ENCODE assay signal across 11 cellular contexts in genomic region chr13:79485451-79485850, GRCh38. TPM values are rescaled to one million over a fixed set of nuclear protein-coding genes. Genes with fewer than 3 reads are reported as not detected.
DNase-seq lines count a peak whose midpoint lies in the region; ATAC-seq, FAIRE-seq and TF ChIP-seq lines count a peak whose summit lies in the region.
"Had no signal": no experiment of that assay in that cellular context is flagged by ENCODE, and none has a peak within 500 bp of the region (broad histone marks: within the 10 kb centered on the region; RNA-seq: fewer than 3 reads in every experiment).

No MANE protein-coding gene starts in this region.

- H3K36me3 ChIP-seq in GM23248 (ENCODE audit: low read depth): no peaks in the 10 kb centered on the region
- H3K36me3 ChIP-seq in K562 (ENCODE audit: control insufficient read depth, insufficient read depth, low read length): peaks cover 10% of the 10 kb centered on the region; the same call in 1 of the 3 replicates
- no peaks in the 10 kb centered on the region for H3K36me3 ChIP-seq in mucosa of stomach (ENCODE audit: control insufficient read depth, insufficient read depth, low read length)
- H3K36me3 ChIP-seq: sigmoid colon, tibial artery had no signal

- CTCF ChIA-PET in AG04450 (lab: Charles Lee) (interaction anchor here (0.9 to 5.2 kb wide), 5 partner anchors 11 to 64 kb away, joined by 3 to 58 read pairs (median 4); no protein-coding TSS in a partner anchor), K562 (lab: Yijun Ruan, JAX; ENCODE audit: low intra/inter-chr PET ratio) (no interaction called here)

- no peaks in the 10 kb centered on the region for H3K9me2 ChIP-seq in GM23248 (ENCODE audit: insufficient read depth)

- WGBS in GM23248 (ENCODE audit: low coverage in 1 of 2, low lambda C conversion rate in 2 of 2, missing lambda C conversion rate in 2 of 2), 2 experiments: 92 to 98% methylated on average over 2 of the region's 2 CpGs
- 37% methylated on average over 2 of the region's 2 CpGs for WGBS in K562 (ENCODE audit: insufficient coverage, low coverage, missing lambda C conversion rate)

- no peak for ATAC-seq in K562

- no peak for TF ChIP-seq POLR2A in K562 (conservative IDR thresholded peaks at IDR 0.05)

- BruUV-seq in K562 (replicated peaks; lab: Mats Ljungman, UMichigan): no TSS peak

- peaks cover 71% of the 10 kb centered on the region for H3F3A ChIP-seq in GM23248 (ENCODE audit: insufficient read depth)

- H3K27ac ChIP-seq in AG04450 (ENCODE audit: low read depth, low read length) (peak overlapping the region; percentile 66), GM23248 (peak overlapping the region; percentile 89), K562 (ENCODE audit: extremely low read depth, low read depth, low read length) (peak overlapping the region; percentile 14; the same call in 2 of the 3 replicates)
- H3K27ac ChIP-seq: KMS-11, sigmoid colon, tibial artery had no signal

- H3K27me3 ChIP-seq in AG04450 (ENCODE audit: control insufficient read depth, insufficient read depth, low read length): no peaks in the 10 kb centered on the region
- H3K27me3 ChIP-seq in GM23248 (replicated peaks; ENCODE audit: insufficient read depth): no peaks in the 10 kb centered on the region
- no peaks in the 10 kb centered on the region for H3K27me3 ChIP-seq in K562 (ENCODE audit: control insufficient read depth in 2 of 2, insufficient read depth in 2 of 2, low read length in 2 of 2)
- H3K27me3 ChIP-seq in mucosa of stomach (ENCODE audit: control insufficient read depth, insufficient read depth, low read length): no peaks in the 10 kb centered on the region
- H3K27me3 ChIP-seq: sigmoid colon, tibial artery had no signal

- H3K9me1 ChIP-seq in K562 (ENCODE audit: control insufficient read depth, insufficient read depth, low read length): peaks cover 4% of the 10 kb centered on the region

- H4K20me1 ChIP-seq in GM23248 (ENCODE audit: insufficient read depth) (no peaks in the 10 kb centered on the region; the same call in 1 of the 2 replicates), K562 (replicated peaks; ENCODE audit: control insufficient read depth, insufficient read depth, low read length) (0 out of 2 replicates have a peak, but pooled peaks cover 4% of the 10 kb centered on the region)

- POLR2A ChIA-PET in AG04450 (lab: Yijun Ruan, JAX) (interaction anchor here (0.9 to 1.3 kb wide), 2 partner anchors 43 to 80 kb away, joined by 4 to 5 read pairs; partner anchors contain the start of gene RBM26), K562 (lab: Yijun Ruan, JAX) (interaction anchor here (1.0 kb wide), 1 partner anchor 10 kb away, joined by 5 read pairs; no protein-coding TSS in a partner anchor)

- intact Hi-C loops in K562 (cut with micrococcal nuclease): no loop called here

- H3K4me1 ChIP-seq in GM23248 (ENCODE audit: insufficient read depth) (peaks cover 66% of the 10 kb centered on the region), K562 (replicated peaks in 1 of 2; ENCODE audit: control insufficient read depth in 2 of 2, insufficient read depth in 2 of 2, low read length in 2 of 2) (peaks cover 9 to 20% of the 10 kb centered on the region in 2 experiments; a peak in 4 of 5 replicates), mucosa of stomach (ENCODE audit: control insufficient read depth, insufficient read depth, low read length) (peaks cover 42% of the 10 kb centered on the region)

- H3K4me2 ChIP-seq in GM23248 (ENCODE audit: unreplicated experiment) (peak overlapping the region; percentile 95), K562 (ENCODE audit: insufficient read depth, low read length) (0 out of 2 replicates have a peak overlapping the region, but pooled peaks have one; percentile 0)
- H3K4me2 ChIP-seq: KMS-11 had no signal

- no peak overlapping the region for H3K4me3 ChIP-seq in AG04450 (ENCODE audit: low read depth, low read length)
- peak overlapping the region; percentile 62 for H3K4me3 ChIP-seq in GM23248
- H3K4me3 ChIP-seq in K562: no peak overlapping the region
- H3K4me3 ChIP-seq in mucosa of stomach (ENCODE audit: low read length): no peak overlapping the region
- H3K4me3 ChIP-seq: sigmoid colon, tibial artery had no signal

- H3K9ac ChIP-seq in GM23248: peak overlapping the region; percentile 71
- H3K9ac ChIP-seq in K562 (ENCODE audit: insufficient read depth in 1 of 2, low read depth in 2 of 2, low read length in 2 of 2): no peak overlapping the region
- peak overlapping the region; percentile 52 for H3K9ac ChIP-seq in mucosa of stomach (ENCODE audit: low read length)
- H3K9ac ChIP-seq: KMS-11 had no signal

- H2AFZ ChIP-seq in GM23248: no peak overlapping the region
- H2AFZ ChIP-seq in K562 (ENCODE audit: low read depth, low read length): no peak overlapping the region

- no peak for TF ChIP-seq EP300 in K562 (IDR thresholded peaks at IDR 0.05; ENCODE audit: low read length)

- TF ChIP-seq CTCF in AG04450 (IDR thresholded peaks at IDR 0.05; ENCODE audit: low read depth, low read length) (no peak), K562 (IDR thresholded peaks at IDR 0.05 in 2 of 3, conservative IDR thresholded peaks at IDR 0.05 in 1 of 3; ENCODE audit: insufficient read depth in 2 of 3, low read depth in 1 of 3, low read length in 3 of 3) (no peak)

- in situ Hi-C loops in GM23248 (cut with MboI): no loop called here
- in situ Hi-C loops in K562 (cut with MboI): no loop called here

- peaks cover 83% of the 10 kb centered on the region for H3K79me2 ChIP-seq in GM23248 (ENCODE audit: insufficient read depth)
- H3K79me2 ChIP-seq in K562 (ENCODE audit: control insufficient read depth, insufficient read depth, low read length): peaks cover 89% of the 10 kb centered on the region

- FAIRE-seq in K562 (lab: Jason Lieb, UNC): peak; percentile 26

- H3K9me3 ChIP-seq in AG04450 (ENCODE audit: control insufficient read depth, insufficient read depth, low read length) (no peaks in the 10 kb centered on the region), GM23248 (ENCODE audit: low read depth) (no peaks in the 10 kb centered on the region), K562 (replicated peaks; ENCODE audit: control insufficient read depth, insufficient read depth, low read depth, low read length) (no peaks in the 10 kb centered on the region), mucosa of stomach (ENCODE audit: control insufficient read depth, low read length) (no peaks in the 10 kb centered on the region)
- H3K9me3 ChIP-seq: sigmoid colon, tibial artery had no signal

- TF ChIP-seq RAD21 in K562 (CRISPR knock-in tag; conservative IDR thresholded peaks at IDR 0.05 in 1 of 2, IDR thresholded peaks at IDR 0.05 in 1 of 2): no peak

- DNase-seq in AG04450 (ENCODE audit: low read depth, low spot score) (no peak), GM23248 (no peak), K562 (ENCODE audit: extremely low read depth in 1 of 4, low spot score in 3 of 4) (no peak), NCI-H1694 (lab: John Stamatoyannopoulos, UW) (no peak), NCI-H128 (lab: John Stamatoyannopoulos, UW; ENCODE audit: unreplicated experiment) (no peak), mesenteric fat pad (ENCODE audit: low spot score) (no peak)
- DNase-seq in central memory CD4-positive, alpha-beta T cell: no peak
- DNase-seq: sigmoid colon, tibial artery had no signal

TF ChIP-seq in K562, 482 proteins besides CTCF, POLR2A, EP300 and RAD21:
- TF ChIP-seq DPF2 (IDR thresholded peaks at IDR 0.05): no peak
- TF ChIP-seq ELF2 (CRISPR knock-in tag; IDR thresholded peaks at IDR 0.05): no peak
- TF ChIP-seq ETV6 (IDR thresholded peaks at IDR 0.05; ENCODE audit: borderline replicate concordance in 1 of 2, low read depth in 2 of 2, low read length in 1 of 2): no peak
- TF ChIP-seq ETV6 (CRISPR knock-in tag; IDR thresholded peaks at IDR 0.05; ENCODE audit: borderline replicate concordance): no peak
- no peak for TF ChIP-seq RFX7 (CRISPR knock-in tag; IDR thresholded peaks at IDR 0.05)
- TF ChIP-seq PHF8 (IDR thresholded peaks at IDR 0.05; ENCODE audit: borderline replicate concordance, low read length): no peak

RNA-seq across cellular contexts. Expression of gene NDFIP2, which starts 4.5 kb away (rescaled TPM):
- polyA plus RNA-seq in AG04450 (2011; rRNA removed) (32.5 and 33.0 TPM in 2 replicates), GM23248 (2016; fragmentation: Nextera tagmentation; extraction: Ambion mirVana) (109 and 114 TPM in 2 replicates), K562 (2011; rRNA removed) (53.7 and 54.4 TPM in 2 replicates), K562 (2014; fragmentation: Illumina TruSeq; extraction: Trizol) (25.6 and 28.6 TPM in 2 replicates), K562 (2014; fragmentation: Nextera tagmentation; extraction: Ambion mirVana) (10 to 100 TPM; 25.3 to 25.6 TPM), K562 (2014; rRNA removed) (22.5 and 23.6 TPM in 2 replicates)
- 36.7 and 37.1 TPM in 2 replicates for polyA minus RNA-seq in AG04450 (2011; rRNA and poly(A)+ RNA removed)
- total RNA-seq in GM23248 (2014; rRNA removed; shearing (Covaris generic)): 95.5 and 98.1 TPM in 2 replicates
- total RNA-seq in K562 (2011; cell fraction: chromatin; rRNA removed; ENCODE audit: low replicate concordance): 18.0 and 21.1 TPM in 2 replicates
- 16.7 and 22.9 TPM in 2 replicates for total RNA-seq in K562 (2011; cell fraction: nucleolus; rRNA removed)
- 19.9 and 25.2 TPM in 2 replicates for total RNA-seq in K562 (2011; cell fraction: nucleoplasm; rRNA removed)
- total RNA-seq in K562 (2014; rRNA removed) (13.4 and 15.3 TPM in 2 replicates), K562 (2014; rRNA removed; fragmentation: Illumina TruSeq; extraction: Trizol) (34.2 and 38.5 TPM in 2 replicates), K562 (2015; rRNA removed; fragmentation: Illumina TruSeq; extraction: Trizol) (24.8 and 27.8 TPM in 2 replicates), K562 (2021) (36.4 and 36.6 TPM in 2 replicates), mesenteric fat pad (19.1 TPM)
- polyA plus RNA-seq in K562 (2011; cell fraction: cytosol; rRNA removed): 26.4 and 30.2 TPM in 2 replicates
- polyA plus RNA-seq in K562 (2011; cell fraction: nucleus; rRNA removed): 15.2 and 17.7 TPM in 2 replicates
- polyA plus RNA-seq in K562 (2012): 33.0 and 34.7 TPM in 2 replicates
- polyA minus RNA-seq in K562 (2011; rRNA and poly(A)+ RNA removed): 34.7 and 35.1 TPM in 2 replicates
- polyA minus RNA-seq in K562 (2011; cell fraction: cytosol; rRNA and poly(A)+ RNA removed): 24.1 and 25.0 TPM in 2 replicates
- polyA minus RNA-seq in K562 (2011; cell fraction: nucleus; rRNA and poly(A)+ RNA removed): 12.5 and 25.8 TPM in 2 replicates

Comparison
In these comparisons a context has a peak if more than half of its experiments do, and no peak if none do; other contexts are left out.
1. H3K27ac ChIP-seq: peak in every context shown above with its lines; median percentile 89 in GM23248; 66 in AG04450; 14 in K562.
2. H3K9ac ChIP-seq: peak in GM23248 (single experiment) and mucosa of stomach (single experiment); none in K562 (0 of 2).